6 cellular contexts compared by ENCODE assay signal in genomic region chr20:63686492-63687321, GRCh38. TPM values are rescaled to one million over a fixed set of nuclear protein-coding genes. Genes with fewer than 3 reads are reported as not detected.
A peak's percentile ranks its signal among the peaks of the same experiment; 100 is the strongest.
DNase-seq lines count a peak whose midpoint lies in the region; ATAC-seq lines count a peak whose summit lies in the region.

No MANE protein-coding gene starts in this region.

- DNase-seq in EL (peak; percentile 88), mucosa of gallbladder (ENCODE audit: low spot score) (peak; percentile 73), NCI-H1417 (lab: John Stamatoyannopoulos, UW) (no peak)

- 9 to 68% (median 16%) methylated on average over 44 to 45 of the region's 45 CpGs for WGBS in adipose tissue, 3 donors

- peak overlapping the region; percentile 95 for H3K27ac ChIP-seq in adipose tissue (ENCODE audit: low read depth, low read length)

- ATAC-seq in HG03108 (IDR thresholded peaks at IDR 0.05; ENCODE audit: unreplicated experiment): no peak
- no peak for ATAC-seq in GM21360 (IDR thresholded peaks at IDR 0.05; ENCODE audit: unreplicated experiment)

RNA-seq across cellular contexts. Expression of gene TNFRSF6B, which starts 9.7 kb away (rescaled TPM):
- polyA plus RNA-seq in adipose tissue: 10 to 100 TPM in 1 of 3 donors, 1 to 10 TPM in 2; 7.4 to 92.8 (median 9.3) TPM
- 3.2 TPM for total RNA-seq in mucosa of gallbladder

RNA-seq across cellular contexts. Expression of gene ARFRP1, which starts 21.1 kb away (rescaled TPM):
- polyA plus RNA-seq in adipose tissue: 10 to 100 TPM; 26.9 to 50.8 (median 40.9) TPM
- total RNA-seq in mucosa of gallbladder: 52.2 TPM

RNA-seq across cellular contexts. Expression of gene ZGPAT, which starts 21.1 kb away (rescaled TPM):
- 10 to 100 TPM; 13.2 to 33.0 (median 30.7) TPM for polyA plus RNA-seq in adipose tissue
- 34.7 TPM for total RNA-seq in mucosa of gallbladder

RNA-seq across cellular contexts. Expression of gene RTEL1, which starts 28.6 kb away (rescaled TPM):
- 10 to 100 TPM in 2 of 3 donors, 1 to 10 TPM in 1; 7.3 to 16.1 (median 11.8) TPM for polyA plus RNA-seq in adipose tissue
- 30.2 TPM for total RNA-seq in mucosa of gallbladder

RNA-seq across cellular contexts. Expression of gene STMN3, which starts 33.5 kb away (rescaled TPM):
- polyA plus RNA-seq in adipose tissue: 10 to 100 TPM; 10.6 to 16.9 (median 12.6) TPM
- total RNA-seq in mucosa of gallbladder: 11.1 TPM

Comparison
In these comparisons a context has a peak if more than half of its experiments do, and no peak if none do; other contexts are left out.
1. DNase-seq: peak in EL (single experiment) and mucosa of gallbladder (single experiment); none in NCI-H1417 (0 of 3).